ENCODE assay signal across 9 cellular contexts in genomic region chr22:41532908-41533825, GRCh38. TPM values are rescaled to one million over a fixed set of nuclear protein-coding genes. Genes with fewer than 3 reads are reported as not detected.
DNase-seq lines count a peak whose midpoint lies in the region; FAIRE-seq and TF ChIP-seq lines count a peak whose summit lies in the region.
"Had no signal": no experiment of that assay in that cellular context is flagged by ENCODE, and none has a peak within 500 bp of the region (broad histone marks: within the 10 kb centered on the region; RNA-seq: fewer than 3 reads in every experiment).

No MANE protein-coding gene starts in this region.

- no peak overlapping the region for H3K23ac ChIP-seq in H1 (ENCODE audit: insufficient read length)

- peak overlapping the region; percentile 48; the same call in 1 of the 2 replicates for H3K27ac ChIP-seq in H1 (ENCODE audit: low read depth, low read length)

- peak; percentile 45 to 67 for TF ChIP-seq RAD21 in H1 (IDR thresholded peaks at IDR 0.05 in 1 of 2, conservative IDR thresholded peaks at IDR 0.05 in 1 of 2; ENCODE audit: low read depth in 2 of 2, low read length in 2 of 2)

- no peak overlapping the region for H3K4me3 ChIP-seq in H1 (ENCODE audit: extremely low read depth in 1 of 4, insufficient read depth in 2 of 4, low read depth in 3 of 4, low read length in 4 of 4)

- H4K20me1 ChIP-seq in H1 (replicated peaks in 1 of 2; ENCODE audit: control insufficient read depth in 1 of 2, insufficient read depth in 2 of 2, low read length in 2 of 2): peaks cover 8 to 27% of the 10 kb centered on the region in 2 experiments

- POLR2A ChIA-PET in H1 (lab: Charles Lee; ENCODE audit: partially characterized antibody): interaction anchor here (0.7 to 1.9 kb wide), 9 partner anchors 7 to 130 kb away, joined by 3 to 15 read pairs (median 3); partner anchors contain the start of genes CSDC2 and POLR3H

- TF ChIP-seq EP300 in H1 (IDR thresholded peaks at IDR 0.05; ENCODE audit: borderline replicate concordance in 1 of 2, low read depth in 2 of 2, low read length in 2 of 2): no peak

- H3K9me3 ChIP-seq in H1 (ENCODE audit: insufficient read depth in 2 of 2, low read depth in 1 of 2, low read length in 1 of 2): no peaks in the 10 kb centered on the region

- CTCF ChIA-PET in H1 (lab: Charles Lee; ENCODE audit: partially characterized antibody): interaction anchor here (0.6 to 2.3 kb wide), 32 partner anchors 8 to 1527 kb away, joined by 3 to 19 read pairs (median 4); partner anchors contain the start of genes ACO2 and POLR3H

- H3K18ac ChIP-seq in H1 (ENCODE audit: extremely low read depth, low read length): peak overlapping the region; percentile 32

- peaks cover 0 to 7% (median 5%) of the 10 kb centered on the region in 4 experiments; a peak in 4 of 7 replicates for H3K4me1 ChIP-seq in H1 (replicated peaks in 1 of 4; ENCODE audit: control insufficient read depth in 3 of 4, insufficient read depth in 4 of 4, low read length in 3 of 4)

- FAIRE-seq in H1 (lab: Jason Lieb, UNC): no peak
- FAIRE-seq: G401.6 had no signal

- no peaks in the 10 kb centered on the region; a peak in 1 of 4 replicates for H3K79me2 ChIP-seq in H1 (ENCODE audit: control insufficient read depth in 1 of 2, insufficient read depth in 2 of 2, low read length in 2 of 2)

- peak; percentile 14 for DNase-seq in NCI-H345 (lab: John Stamatoyannopoulos, UW)
- no peak for DNase-seq in NCI-H345 treated with DMSO at 0.1 percent for 48 hours (lab: John Stamatoyannopoulos, UW; ENCODE audit: unreplicated experiment)
- DNase-seq in NCI-H510A (lab: John Stamatoyannopoulos, UW): peak; percentile 35
- peak; percentile 19 to 27 for DNase-seq in activated CD8-positive, alpha-beta memory T cell treated with anti-CD3 and anti-CD28 coated beads for 4 hours (ENCODE audit: low read depth in 2 of 2)
- DNase-seq in H1 (ENCODE audit: low read depth in 1 of 2, low spot score in 2 of 2): peak in 1 of 2 experiments; percentile 91
- DNase-seq in mucosa of gallbladder (ENCODE audit: low spot score): peak; percentile 65
- peak; percentile 29 to 44 for DNase-seq in stimulated activated CD8-positive, alpha-beta memory T cell treated with anti-CD3 and anti-CD28 coated beads, Interleukin-7, amount 100 ng/mL, for 4 hours (ENCODE audit: low read depth in 2 of 2)
- DNase-seq in GOT3 (lab: John Stamatoyannopoulos, UW): no peak

- H3K27me3 ChIP-seq in H1 (replicated peaks in 1 of 4; ENCODE audit: control insufficient read depth in 3 of 4, extremely low read depth in 1 of 4, insufficient read depth in 3 of 4, low read length in 3 of 4): no peaks in the 10 kb centered on the region

- no peak overlapping the region for H4K91ac ChIP-seq in H1 (replicated peaks; ENCODE audit: insufficient read length, low read length)

- peak in 1 of 2 experiments; percentile 50; a peak in 1 of 3 replicates for TF ChIP-seq POLR2A in H1 (IDR thresholded peaks at IDR 0.05; ENCODE audit: control extremely low read depth in 1 of 2, low read depth in 2 of 2, low read length in 2 of 2)

- TF ChIP-seq CTCF in H1 (IDR thresholded peaks at IDR 0.05; ENCODE audit: control extremely low read depth in 1 of 3, insufficient read depth in 1 of 3, low read depth in 1 of 3, low read length in 3 of 3): peak; percentile 83 to 91 (median 91)

- no peak overlapping the region; the same call in 1 of the 2 replicates for H4K8ac ChIP-seq in H1 (ENCODE audit: extremely low read depth, insufficient read depth, low read length)

- 0 out of 2 replicates have a peak, but pooled peaks cover 2% of the 10 kb centered on the region for H3K79me1 ChIP-seq in H1 (ENCODE audit: low read depth, low read length)

- no peaks in the 10 kb centered on the region for H3K23me2 ChIP-seq in H1 (ENCODE audit: low read depth, low read length)

- WGBS in H1 (ENCODE audit: extremely low coverage in 1 of 2, insufficient coverage in 1 of 2, insufficient read length in 1 of 2, insufficient replicate concordance in 2 of 2, low coverage in 1 of 2, low lambda C conversion rate in 2 of 2, missing lambda C conversion rate in 1 of 2), 2 experiments: 68% methylated on average over 19 of the region's 19 CpGs; no CpG with 5 or more reads in 1 of the 2 experiments

- no peak overlapping the region for H2BK20ac ChIP-seq in H1 (ENCODE audit: low read length)

- no peak overlapping the region for H2BK15ac ChIP-seq in H1 (ENCODE audit: low read length)

- no peak overlapping the region for H2BK12ac ChIP-seq in H1 (ENCODE audit: low read depth, low read length)

- H4K5ac ChIP-seq in H1 (ENCODE audit: insufficient read length, low read depth, low read length): no peak overlapping the region

- H3K4me2 ChIP-seq in H1 (ENCODE audit: insufficient read depth in 1 of 2, low read depth in 2 of 2, low read length in 2 of 2): no peak overlapping the region

- H2BK120ac ChIP-seq in H1 (replicated peaks; ENCODE audit: low read depth, low read length): no peak overlapping the region

- H3K9ac ChIP-seq in H1 (replicated peaks in 1 of 4; ENCODE audit: extremely low read depth in 1 of 4, low read depth in 3 of 4, low read length in 3 of 4): peak overlapping the region in 1 of 4 experiments; percentile 23; a peak in 2 of 7 replicates

- H2AFZ ChIP-seq in H1 (ENCODE audit: low read length): no peak overlapping the region

- H3K36me3 ChIP-seq in H1 (ENCODE audit: control insufficient read depth in 2 of 4, insufficient read depth in 4 of 4, low read length in 3 of 4): peaks cover 13 to 32% (median 22%) of the 10 kb centered on the region in 4 experiments; a peak in 7 of 8 replicates

- no peak overlapping the region for H3K56ac ChIP-seq in H1 (replicated peaks; ENCODE audit: insufficient read length, low read depth, low read length)

- H3K14ac ChIP-seq in H1 (ENCODE audit: insufficient read length): no peak overlapping the region

- H2BK5ac ChIP-seq in H1 (ENCODE audit: low read depth, low read length): peak overlapping the region; percentile 15; the same call in 1 of the 2 replicates

- no peak overlapping the region for H3K4ac ChIP-seq in H1 (replicated peaks; ENCODE audit: insufficient read length, low read depth, low read length)

- H2AK5ac ChIP-seq in H1 (ENCODE audit: low read depth, low read length): no peak overlapping the region

TF ChIP-seq in H1, 55 proteins besides CTCF, POLR2A, EP300 and RAD21:
- TF ChIP-seq RXRA (IDR thresholded peaks at IDR 0.05; ENCODE audit: insufficient read depth, low read depth, low read length) (no peak), SRF (IDR thresholded peaks at IDR 0.05; ENCODE audit: low read depth, low read length) (0 out of 2 replicates have a peak, but pooled peaks have one; percentile 34), NANOG (IDR thresholded peaks at IDR 0.05; ENCODE audit: insufficient read depth, low read depth, low read length, poor library complexity, severe bottlenecking) (no peak), YY1 (IDR thresholded peaks at IDR 0.05; ENCODE audit: low read depth, low read length) (no peak), BACH1 (IDR thresholded peaks at IDR 0.05; ENCODE audit: low read length) (no peak), POLR2AphosphoS5 (IDR thresholded peaks at IDR 0.05; ENCODE audit: low read depth, low read length) (0 out of 2 replicates have a peak, but pooled peaks have one; percentile 13), MAX (IDR thresholded peaks at IDR 0.05) (0 out of 2 replicates have a peak, but pooled peaks have one; percentile 15), JUND (IDR thresholded peaks at IDR 0.05; ENCODE audit: low read length) (no peak), TEAD4 (IDR thresholded peaks at IDR 0.05; ENCODE audit: low read depth, low read length) (no peak)
TF ChIP-seq in H1: peak in this region for 3.

RNA-seq across cellular contexts. Expression of gene POLR3H, which starts 11.1 kb away (rescaled TPM):
- 34.5 and 39.2 TPM in 2 replicates for total RNA-seq in H1 (2021; fragmentation: NEBNext Ultra II Directional; extraction: Animal tissue kit (Norgen Biotek cat#: 25700))
- 29.7 and 34.0 TPM in 2 replicates for polyA plus RNA-seq in H1 (2011; rRNA removed)
- polyA plus RNA-seq in H1 (2011; cell fraction: cytosol; rRNA removed): 31.1 TPM
- 26.9 TPM for polyA plus RNA-seq in H1 (2011; cell fraction: nucleus; rRNA removed)
- 25.7 to 32.5 TPM (median 29.8 TPM) in 4 replicates for polyA plus RNA-seq in H1 (2012, experiment 1 of 2)
- 20.3 TPM for polyA plus RNA-seq in H1 (2012, experiment 2 of 2)
- 15.7 TPM for polyA plus RNA-seq in H1 (2013, experiment 1 of 2)
- 16.1 TPM for polyA plus RNA-seq in H1 (2013, experiment 2 of 2)
- polyA minus RNA-seq in H1 (2011; rRNA and poly(A)+ RNA removed): 36.6 and 42.9 TPM in 2 replicates
- 14.5 TPM for polyA minus RNA-seq in H1 (2011; cell fraction: cytosol; rRNA and poly(A)+ RNA removed)
- 24.5 TPM for polyA minus RNA-seq in H1 (2011; cell fraction: nucleus; rRNA and poly(A)+ RNA removed)
- total RNA-seq in mucosa of gallbladder: 26.0 TPM

RNA-seq across cellular contexts. Expression of gene CSDC2, which starts 27.6 kb away (rescaled TPM):
- 2.3 and 2.6 TPM in 2 replicates for total RNA-seq in H1 (2021; fragmentation: NEBNext Ultra II Directional; extraction: Animal tissue kit (Norgen Biotek cat#: 25700))
- polyA plus RNA-seq in H1 (2011; rRNA removed): 2.0 and 3.2 TPM in 2 replicates
- polyA plus RNA-seq in H1 (2011; cell fraction: cytosol; rRNA removed): 2.0 TPM
- 7.0 TPM for polyA plus RNA-seq in H1 (2011; cell fraction: nucleus; rRNA removed)
- 0.91 to 2.2 TPM (median 2.0 TPM) in 4 replicates for polyA plus RNA-seq in H1 (2012, experiment 1 of 2)
- polyA plus RNA-seq in H1 (2012, experiment 2 of 2): 1.6 TPM
- polyA plus RNA-seq in H1 (2013, experiment 1 of 2): 2.2 TPM
- polyA plus RNA-seq in H1 (2013, experiment 2 of 2): 1.9 TPM
- polyA minus RNA-seq in H1 (2011; rRNA and poly(A)+ RNA removed): 0.56 and 0.88 TPM in 2 replicates
- 0.66 TPM for polyA minus RNA-seq in H1 (2011; cell fraction: cytosol; rRNA and poly(A)+ RNA removed)
- polyA minus RNA-seq in H1 (2011; cell fraction: nucleus; rRNA and poly(A)+ RNA removed): 1.4 TPM
- total RNA-seq in mucosa of gallbladder: 3.7 TPM

RNA-seq across cellular contexts. Expression of gene PMM1, which starts 56.5 kb away (rescaled TPM):
- total RNA-seq in H1 (2021; fragmentation: NEBNext Ultra II Directional; extraction: Animal tissue kit (Norgen Biotek cat#: 25700)): 10.8 and 11.3 TPM in 2 replicates
- polyA plus RNA-seq in H1 (2011; rRNA removed): 20.0 and 27.3 TPM in 2 replicates
- 26.5 TPM for polyA plus RNA-seq in H1 (2011; cell fraction: cytosol; rRNA removed)
- polyA plus RNA-seq in H1 (2011; cell fraction: nucleus; rRNA removed): 26.4 TPM
- polyA plus RNA-seq in H1 (2012, experiment 1 of 2): 13.1 to 20.0 TPM (median 18.0 TPM) in 4 replicates
- polyA plus RNA-seq in H1 (2012, experiment 2 of 2): 19.2 TPM
- 9.3 TPM for polyA plus RNA-seq in H1 (2013, experiment 1 of 2)
- polyA plus RNA-seq in H1 (2013, experiment 2 of 2): 8.9 TPM
- polyA minus RNA-seq in H1 (2011; rRNA and poly(A)+ RNA removed): 6.1 and 10.0 TPM in 2 replicates
- polyA minus RNA-seq in H1 (2011; cell fraction: cytosol; rRNA and poly(A)+ RNA removed): 7.9 TPM
- 7.9 TPM for polyA minus RNA-seq in H1 (2011; cell fraction: nucleus; rRNA and poly(A)+ RNA removed)
- 80.4 TPM for total RNA-seq in mucosa of gallbladder

Comparison
In these comparisons a context has a peak if more than half of its experiments do, and no peak if none do; other contexts are left out.
1. DNase-seq: peak in NCI-H345 (single experiment), NCI-H510A (single experiment), activated CD8-positive, alpha-beta memory T cell treated with anti-CD3 and anti-CD28 coated beads for 4 hours (2 of 2), mucosa of gallbladder (single experiment) and stimulated activated CD8-positive, alpha-beta memory T cell treated with anti-CD3 and anti-CD28 coated beads, Interleukin-7, amount 100 ng/mL, for 4 hours (2 of 2); none in NCI-H345 treated with DMSO at 0.1 percent for 48 hours (single experiment) and GOT3 (single experiment).